Comparison of ENCODE assay signal across 1 cellular context in the genomic region with DNA sequence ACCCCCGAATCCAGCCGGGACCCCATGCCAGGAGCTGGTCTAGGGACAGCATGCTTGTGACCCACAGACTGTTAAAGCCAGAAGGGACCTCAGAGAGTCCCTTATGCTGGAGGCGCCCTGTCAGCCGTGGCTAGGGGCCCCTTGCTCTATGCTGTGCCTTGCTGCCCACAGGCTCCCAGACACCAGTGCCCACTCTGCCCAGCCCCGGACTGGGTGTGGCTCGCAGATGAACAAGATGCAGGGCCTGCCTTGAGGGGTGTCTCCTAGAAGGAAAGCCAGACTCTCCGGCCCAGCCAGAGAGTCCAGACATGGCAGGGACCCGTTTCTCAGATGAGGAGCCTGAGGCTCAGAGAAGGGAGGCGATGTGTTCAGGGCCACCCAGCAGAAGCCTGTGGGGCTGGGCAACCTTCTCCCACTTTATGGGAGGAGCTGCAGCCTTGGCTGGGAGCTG.
TF ChIP-seq lines count a peak whose summit lies in the region.

No MANE protein-coding gene starts in this region.

TF ChIP-seq in WTC11, 78 proteins besides CTCF, POLR2A, EP300 and RAD21 (continued from another document):
- TF ChIP-seq IRF1 (CRISPR knock-in tag; IDR thresholded peaks at IDR 0.05) (no peak), ZNF671 (CRISPR knock-in tag; IDR thresholded peaks at IDR 0.05) (no peak), ZNF219 (CRISPR knock-in tag; IDR thresholded peaks at IDR 0.05; ENCODE audit: borderline replicate concordance) (no peak), HMGA2 (CRISPR knock-in tag; IDR thresholded peaks at IDR 0.05) (no peak), OVOL2 (CRISPR knock-in tag; IDR thresholded peaks at IDR 0.05; ENCODE audit: borderline replicate concordance) (no peak), CREB1 (CRISPR knock-in tag; IDR thresholded peaks at IDR 0.05) (no peak), GRHL2 (CRISPR knock-in tag; IDR thresholded peaks at IDR 0.05; ENCODE audit: insufficient replicate concordance, severe bottlenecking) (no peak), FOXJ3 (CRISPR knock-in tag; IDR thresholded peaks at IDR 0.05; ENCODE audit: borderline replicate concordance) (no peak)
- TF ChIP-seq, protein P1, sequence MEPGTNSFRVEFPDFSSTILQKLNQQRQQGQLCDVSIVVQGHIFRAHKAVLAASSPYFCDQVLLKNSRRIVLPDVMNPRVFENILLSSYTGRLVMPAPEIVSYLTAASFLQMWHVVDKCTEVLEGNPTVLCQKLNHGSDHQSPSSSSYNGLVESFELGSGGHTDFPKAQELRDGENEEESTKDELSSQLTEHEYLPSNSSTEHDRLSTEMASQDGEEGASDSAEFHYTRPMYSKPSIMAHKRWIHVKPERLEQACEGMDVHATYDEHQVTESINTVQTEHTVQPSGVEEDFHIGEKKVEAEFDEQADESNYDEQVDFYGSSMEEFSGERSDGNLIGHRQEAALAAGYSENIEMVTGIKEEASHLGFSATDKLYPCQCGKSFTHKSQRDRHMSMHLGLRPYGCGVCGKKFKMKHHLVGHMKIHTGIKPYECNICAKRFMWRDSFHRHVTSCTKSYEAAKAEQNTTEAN (CRISPR knock-in tag; IDR thresholded peaks at IDR 0.05): no peak
